ENCODE assay signal across 1 cellular context in the genomic region with DNA sequence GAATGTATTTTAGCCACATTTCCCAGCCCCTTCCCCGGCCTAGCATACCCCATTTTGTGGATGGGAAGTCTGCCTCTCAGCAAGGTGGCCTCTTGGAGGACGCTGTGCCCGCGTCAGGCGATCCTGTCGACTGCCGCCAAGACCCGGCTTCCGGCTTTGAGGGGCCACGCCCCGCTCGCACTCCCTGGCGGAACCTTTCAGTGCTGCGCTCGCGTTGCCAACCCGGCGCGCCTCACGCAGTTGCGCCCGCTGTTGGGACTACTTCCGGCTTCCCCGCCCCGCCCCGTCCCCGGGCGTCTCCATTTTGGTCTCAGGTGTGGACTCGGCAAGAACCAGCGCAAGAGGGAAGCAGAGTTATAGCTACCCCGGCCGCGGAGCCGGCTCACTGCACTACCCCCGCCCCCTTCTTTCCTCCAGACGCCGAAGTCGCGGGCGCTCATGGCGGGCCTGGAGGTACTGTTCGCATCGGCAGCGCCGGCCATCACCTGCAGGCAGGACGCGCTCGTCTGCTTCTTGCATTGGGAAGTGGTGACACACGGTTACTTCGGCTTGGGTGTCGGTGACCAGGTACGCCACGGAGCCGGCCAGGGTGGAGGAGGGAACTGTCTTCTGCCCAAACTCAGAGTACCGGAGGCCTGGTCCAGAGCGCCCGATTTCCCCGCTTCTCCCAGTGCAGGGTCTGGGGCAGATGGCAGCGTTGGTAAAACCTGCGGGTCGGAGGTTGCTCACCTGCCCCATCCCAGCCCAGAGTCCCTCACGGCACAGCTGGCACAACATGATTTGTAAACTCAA.
TF ChIP-seq lines count a peak whose summit lies in the region.

A gene with protein sequence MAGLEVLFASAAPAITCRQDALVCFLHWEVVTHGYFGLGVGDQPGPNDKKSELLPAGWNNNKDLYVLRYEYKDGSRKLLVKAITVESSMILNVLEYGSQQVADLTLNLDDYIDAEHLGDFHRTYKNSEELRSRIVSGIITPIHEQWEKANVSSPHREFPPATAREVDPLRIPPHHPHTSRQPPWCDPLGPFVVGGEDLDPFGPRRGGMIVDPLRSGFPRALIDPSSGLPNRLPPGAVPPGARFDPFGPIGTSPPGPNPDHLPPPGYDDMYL (plus strand): TSS at position 267 of the 792 bp plus-strand sequence. CDS start 172 bp downstream, at position 439.

TF ChIP-seq in SK-N-SH, 30 proteins besides CTCF, POLR2A, EP300 and RAD21 (continued from another document):
- TF ChIP-seq, protein P1, sequence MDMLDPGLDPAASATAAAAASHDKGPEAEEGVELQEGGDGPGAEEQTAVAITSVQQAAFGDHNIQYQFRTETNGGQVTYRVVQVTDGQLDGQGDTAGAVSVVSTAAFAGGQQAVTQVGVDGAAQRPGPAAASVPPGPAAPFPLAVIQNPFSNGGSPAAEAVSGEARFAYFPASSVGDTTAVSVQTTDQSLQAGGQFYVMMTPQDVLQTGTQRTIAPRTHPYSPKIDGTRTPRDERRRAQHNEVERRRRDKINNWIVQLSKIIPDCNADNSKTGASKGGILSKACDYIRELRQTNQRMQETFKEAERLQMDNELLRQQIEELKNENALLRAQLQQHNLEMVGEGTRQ (IDR thresholded peaks at IDR 0.05; ENCODE audit: borderline replicate concordance, low read depth, low read length): no peak
- TF ChIP-seq, protein P2, sequence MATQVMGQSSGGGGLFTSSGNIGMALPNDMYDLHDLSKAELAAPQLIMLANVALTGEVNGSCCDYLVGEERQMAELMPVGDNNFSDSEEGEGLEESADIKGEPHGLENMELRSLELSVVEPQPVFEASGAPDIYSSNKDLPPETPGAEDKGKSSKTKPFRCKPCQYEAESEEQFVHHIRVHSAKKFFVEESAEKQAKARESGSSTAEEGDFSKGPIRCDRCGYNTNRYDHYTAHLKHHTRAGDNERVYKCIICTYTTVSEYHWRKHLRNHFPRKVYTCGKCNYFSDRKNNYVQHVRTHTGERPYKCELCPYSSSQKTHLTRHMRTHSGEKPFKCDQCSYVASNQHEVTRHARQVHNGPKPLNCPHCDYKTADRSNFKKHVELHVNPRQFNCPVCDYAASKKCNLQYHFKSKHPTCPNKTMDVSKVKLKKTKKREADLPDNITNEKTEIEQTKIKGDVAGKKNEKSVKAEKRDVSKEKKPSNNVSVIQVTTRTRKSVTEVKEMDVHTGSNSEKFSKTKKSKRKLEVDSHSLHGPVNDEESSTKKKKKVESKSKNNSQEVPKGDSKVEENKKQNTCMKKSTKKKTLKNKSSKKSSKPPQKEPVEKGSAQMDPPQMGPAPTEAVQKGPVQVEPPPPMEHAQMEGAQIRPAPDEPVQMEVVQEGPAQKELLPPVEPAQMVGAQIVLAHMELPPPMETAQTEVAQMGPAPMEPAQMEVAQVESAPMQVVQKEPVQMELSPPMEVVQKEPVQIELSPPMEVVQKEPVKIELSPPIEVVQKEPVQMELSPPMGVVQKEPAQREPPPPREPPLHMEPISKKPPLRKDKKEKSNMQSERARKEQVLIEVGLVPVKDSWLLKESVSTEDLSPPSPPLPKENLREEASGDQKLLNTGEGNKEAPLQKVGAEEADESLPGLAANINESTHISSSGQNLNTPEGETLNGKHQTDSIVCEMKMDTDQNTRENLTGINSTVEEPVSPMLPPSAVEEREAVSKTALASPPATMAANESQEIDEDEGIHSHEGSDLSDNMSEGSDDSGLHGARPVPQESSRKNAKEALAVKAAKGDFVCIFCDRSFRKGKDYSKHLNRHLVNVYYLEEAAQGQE (IDR thresholded peaks at IDR 0.05; ENCODE audit: low read depth, low read length): peak; percentile 71
- no peak for TF ChIP-seq RXRA (IDR thresholded peaks at IDR 0.05; ENCODE audit: borderline replicate concordance, low read depth)
- peak; percentile 91 for TF ChIP-seq YY1 (IDR thresholded peaks at IDR 0.05; ENCODE audit: low read depth)
- TF ChIP-seq FOXJ3 (CRISPR knock-in tag; IDR thresholded peaks at IDR 0.05): no peak
- peak; percentile 97 for TF ChIP-seq ELF1 (IDR thresholded peaks at IDR 0.05)
- TF ChIP-seq GABPA (IDR thresholded peaks at IDR 0.05; ENCODE audit: low read depth): peak; percentile 95
- TF ChIP-seq GATA2 (CRISPR knock-in tag; IDR thresholded peaks at IDR 0.05): no peak
- TF ChIP-seq TAF1 (IDR thresholded peaks at IDR 0.05; ENCODE audit: borderline replicate concordance, low read depth, low read length): peak; percentile 89
- TF ChIP-seq TEAD4 (IDR thresholded peaks at IDR 0.05; ENCODE audit: borderline replicate concordance, insufficient read depth): peak; percentile 42; the same call in 1 of the 2 replicates
- no peak for TF ChIP-seq MEF2A (IDR thresholded peaks at IDR 0.05; ENCODE audit: borderline replicate concordance, low read depth)
- TF ChIP-seq SMC3 (IDR thresholded peaks at IDR 0.05; ENCODE audit: low read depth, low read length): no peak
- TF ChIP-seq, protein P3, sequence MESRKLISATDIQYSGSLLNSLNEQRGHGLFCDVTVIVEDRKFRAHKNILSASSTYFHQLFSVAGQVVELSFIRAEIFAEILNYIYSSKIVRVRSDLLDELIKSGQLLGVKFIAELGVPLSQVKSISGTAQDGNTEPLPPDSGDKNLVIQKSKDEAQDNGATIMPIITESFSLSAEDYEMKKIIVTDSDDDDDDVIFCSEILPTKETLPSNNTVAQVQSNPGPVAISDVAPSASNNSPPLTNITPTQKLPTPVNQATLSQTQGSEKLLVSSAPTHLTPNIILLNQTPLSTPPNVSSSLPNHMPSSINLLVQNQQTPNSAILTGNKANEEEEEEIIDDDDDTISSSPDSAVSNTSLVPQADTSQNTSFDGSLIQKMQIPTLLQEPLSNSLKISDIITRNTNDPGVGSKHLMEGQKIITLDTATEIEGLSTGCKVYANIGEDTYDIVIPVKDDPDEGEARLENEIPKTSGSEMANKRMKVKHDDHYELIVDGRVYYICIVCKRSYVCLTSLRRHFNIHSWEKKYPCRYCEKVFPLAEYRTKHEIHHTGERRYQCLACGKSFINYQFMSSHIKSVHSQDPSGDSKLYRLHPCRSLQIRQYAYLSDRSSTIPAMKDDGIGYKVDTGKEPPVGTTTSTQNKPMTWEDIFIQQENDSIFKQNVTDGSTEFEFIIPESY (IDR thresholded peaks at IDR 0.05; ENCODE audit: borderline replicate concordance, low read depth): no peak
- peak; percentile 93 for TF ChIP-seq MXI1 (IDR thresholded peaks at IDR 0.05; ENCODE audit: low read depth, low read length)
- peak; percentile 96 for TF ChIP-seq SIN3A (IDR thresholded peaks at IDR 0.05; ENCODE audit: borderline replicate concordance, low read depth, low read length)
- TF ChIP-seq, protein P4, sequence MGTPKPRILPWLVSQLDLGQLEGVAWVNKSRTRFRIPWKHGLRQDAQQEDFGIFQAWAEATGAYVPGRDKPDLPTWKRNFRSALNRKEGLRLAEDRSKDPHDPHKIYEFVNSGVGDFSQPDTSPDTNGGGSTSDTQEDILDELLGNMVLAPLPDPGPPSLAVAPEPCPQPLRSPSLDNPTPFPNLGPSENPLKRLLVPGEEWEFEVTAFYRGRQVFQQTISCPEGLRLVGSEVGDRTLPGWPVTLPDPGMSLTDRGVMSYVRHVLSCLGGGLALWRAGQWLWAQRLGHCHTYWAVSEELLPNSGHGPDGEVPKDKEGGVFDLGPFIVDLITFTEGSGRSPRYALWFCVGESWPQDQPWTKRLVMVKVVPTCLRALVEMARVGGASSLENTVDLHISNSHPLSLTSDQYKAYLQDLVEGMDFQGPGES (IDR thresholded peaks at IDR 0.05; ENCODE audit: low read depth, low read length): peak; percentile 40
- no peak for TF ChIP-seq RFX5 (IDR thresholded peaks at IDR 0.05; ENCODE audit: low read length)
- peak; percentile 7; the same call in 1 of the 2 replicates for TF ChIP-seq JUND (IDR thresholded peaks at IDR 0.05)
